16 cellular contexts compared by ENCODE assay signal in genomic region chr18:41206341-41206740, GRCh38.
DNase-seq lines count a peak whose midpoint lies in the region; ATAC-seq, FAIRE-seq and TF ChIP-seq lines count a peak whose summit lies in the region.
"Had no signal": no experiment of that assay in that cellular context is flagged by ENCODE, and none has a peak within 500 bp of the region (broad histone marks: within the 10 kb centered on the region; RNA-seq: fewer than 3 reads in every experiment).

No MANE protein-coding gene starts in this region.

- no peak for TF ChIP-seq EP300 in H1 (IDR thresholded peaks at IDR 0.05; ENCODE audit: borderline replicate concordance in 1 of 2, low read depth in 2 of 2, low read length in 2 of 2)

- CTCF ChIA-PET in H1 (lab: Charles Lee; ENCODE audit: partially characterized antibody), result no interaction called here

- H3K27me3 ChIP-seq in H1 (replicated peaks in 1 of 4; ENCODE audit: control insufficient read depth in 3 of 4, extremely low read depth in 1 of 4, insufficient read depth in 3 of 4, low read length in 3 of 4), result no peaks in the 10 kb centered on the region

- no peak overlapping the region for H4K8ac ChIP-seq in H1 (ENCODE audit: extremely low read depth, insufficient read depth, low read length)

- no peak overlapping the region for H2BK20ac ChIP-seq in H1 (ENCODE audit: low read length)

- intact Hi-C loops in sciatic nerve (cut with DNase I), result no loop called here

- TF ChIP-seq POLR2A in GM12892 (IDR thresholded peaks at IDR 0.05; ENCODE audit: low read depth, low read length) (no peak), H1 (IDR thresholded peaks at IDR 0.05; ENCODE audit: control extremely low read depth in 1 of 2, low read depth in 2 of 2, low read length in 2 of 2) (no peak)

- no peak overlapping the region for H3K9ac ChIP-seq in H1 (replicated peaks in 1 of 4; ENCODE audit: extremely low read depth in 1 of 4, low read depth in 3 of 4, low read length in 3 of 4)

- no peak overlapping the region for H2BK15ac ChIP-seq in H1 (ENCODE audit: low read length)

- 88% methylated on average over 3 of the region's 3 CpGs; no CpG with 5 or more reads in 1 of the 2 experiments for WGBS in H1 (ENCODE audit: extremely low coverage in 1 of 2, insufficient coverage in 1 of 2, insufficient read length in 1 of 2, insufficient replicate concordance in 2 of 2, low coverage in 1 of 2, low lambda C conversion rate in 2 of 2, missing lambda C conversion rate in 1 of 2), 2 experiments

- H3K79me1 ChIP-seq in H1 (ENCODE audit: low read depth, low read length), result no peaks in the 10 kb centered on the region

- no peak overlapping the region for H3K56ac ChIP-seq in H1 (replicated peaks; ENCODE audit: insufficient read length, low read depth, low read length)

- H2AFZ ChIP-seq in H1 (ENCODE audit: low read length), result no peak overlapping the region
- H2AFZ ChIP-seq: GM23338 had no signal

- POLR2A ChIA-PET in H1 (lab: Charles Lee; ENCODE audit: partially characterized antibody), result no interaction called here

- H4K20me1 ChIP-seq in H1 (replicated peaks in 1 of 2; ENCODE audit: control insufficient read depth in 1 of 2, insufficient read depth in 2 of 2, low read length in 2 of 2), result no peaks in the 10 kb centered on the region

- no peak for DNase-seq in D721Med (ENCODE audit: insufficient read length, low spot score)
- DNase-seq in GM12892 (ENCODE audit: insufficient read length), result no peak
- peak; percentile 53 for DNase-seq in NCI-H2171 treated with DMSO at 0.1 percent for 48 hours (lab: John Stamatoyannopoulos, UW)
- no peak for DNase-seq in H1 (ENCODE audit: low read depth in 1 of 2, low spot score in 2 of 2)
- DNase-seq in sciatic nerve (ENCODE audit: low spot score), result no peak
- DNase-seq: C1 segment of cervical spinal cord; Calu3; CD4-positive, alpha-beta T cell; DMS79; H9 had no signal

- H3K4ac ChIP-seq in H1 (replicated peaks; ENCODE audit: insufficient read length, low read depth, low read length), result no peak overlapping the region

- no peak overlapping the region for H2BK12ac ChIP-seq in H1 (ENCODE audit: low read depth, low read length)

- H4K91ac ChIP-seq in H1 (replicated peaks; ENCODE audit: insufficient read length, low read length), result no peak overlapping the region

- no peak overlapping the region for H3K4me3 ChIP-seq in H1 (ENCODE audit: extremely low read depth in 1 of 4, insufficient read depth in 2 of 4, low read depth in 3 of 4, low read length in 4 of 4)
- H3K4me3 ChIP-seq: GM23338 had no signal

- H3K4me2 ChIP-seq in H1 (ENCODE audit: insufficient read depth in 1 of 2, low read depth in 2 of 2, low read length in 2 of 2), result no peak overlapping the region
- H3K4me2 ChIP-seq: GM23338 had no signal

- peak; percentile 44 for FAIRE-seq in D721Med (lab: Jason Lieb, UNC)
- FAIRE-seq in GM12892 (lab: Jason Lieb, UNC), result peak; percentile 30
- no peak for FAIRE-seq in H1 (lab: Jason Lieb, UNC)
- FAIRE-seq: A204.1, GM12891, HepG2 had no signal

- H2AK5ac ChIP-seq in H1 (ENCODE audit: low read depth, low read length), result no peak overlapping the region

- no peaks in the 10 kb centered on the region for H3K36me3 ChIP-seq in H1 (ENCODE audit: control insufficient read depth in 2 of 4, insufficient read depth in 4 of 4, low read length in 3 of 4)

- ATAC-seq in GM21381 (IDR thresholded peaks at IDR 0.05; ENCODE audit: unreplicated experiment) (no peak), HG02798 (IDR thresholded peaks at IDR 0.05; ENCODE audit: poor library complexity, unreplicated experiment) (no peak), sciatic nerve (no peak)
- ATAC-seq: GM23338, HepG2 had no signal

- no peak overlapping the region for H3K27ac ChIP-seq in H1 (ENCODE audit: low read depth, low read length)

- H2BK120ac ChIP-seq in H1 (replicated peaks; ENCODE audit: low read depth, low read length), result peak overlapping the region; percentile 64

- TF ChIP-seq RAD21 in H1 (IDR thresholded peaks at IDR 0.05 in 1 of 2, conservative IDR thresholded peaks at IDR 0.05 in 1 of 2; ENCODE audit: low read depth in 2 of 2, low read length in 2 of 2), result no peak

- no peaks in the 10 kb centered on the region for H3K4me1 ChIP-seq in H1 (replicated peaks in 1 of 4; ENCODE audit: control insufficient read depth in 3 of 4, insufficient read depth in 4 of 4, low read length in 3 of 4)

- no peak overlapping the region for H3K18ac ChIP-seq in H1 (ENCODE audit: extremely low read depth, low read length)

- H3K14ac ChIP-seq in H1 (ENCODE audit: insufficient read length), result no peak overlapping the region

- H3K9me3 ChIP-seq in H1 (ENCODE audit: insufficient read depth in 2 of 2, low read depth in 1 of 2, low read length in 1 of 2), result no peaks in the 10 kb centered on the region

- H3K79me2 ChIP-seq in H1 (ENCODE audit: control insufficient read depth in 1 of 2, insufficient read depth in 2 of 2, low read length in 2 of 2), result no peaks in the 10 kb centered on the region

- H3K23ac ChIP-seq in H1 (ENCODE audit: insufficient read length), result no peak overlapping the region

- no peak for TF ChIP-seq CTCF in D721Med (IDR thresholded peaks at IDR 0.05; ENCODE audit: insufficient read depth, missing control alignments)
- no peak for TF ChIP-seq CTCF in H1 (IDR thresholded peaks at IDR 0.05; ENCODE audit: control extremely low read depth in 1 of 3, insufficient read depth in 1 of 3, low read depth in 1 of 3, low read length in 3 of 3)

- H2BK5ac ChIP-seq in H1 (ENCODE audit: low read depth, low read length), result no peak overlapping the region

- no peaks in the 10 kb centered on the region for H3K23me2 ChIP-seq in H1 (ENCODE audit: low read depth, low read length)

- H4K5ac ChIP-seq in H1 (ENCODE audit: insufficient read length, low read depth, low read length), result no peak overlapping the region

TF ChIP-seq in H1, 55 proteins besides CTCF, POLR2A, EP300 and RAD21:
- no peak for TF ChIP-seq GABPA (IDR thresholded peaks at IDR 0.05; ENCODE audit: borderline replicate concordance, insufficient read depth, low read length)
- TF ChIP-seq SP4 (IDR thresholded peaks at IDR 0.05; ENCODE audit: low read length), result no peak
- TF ChIP-seq ZNF274 (IDR thresholded peaks at IDR 0.05; ENCODE audit: borderline replicate concordance, extremely low read depth, low read length), result no peak
- TF ChIP-seq E2F6 (IDR thresholded peaks at IDR 0.05), result no peak
- TF ChIP-seq MAFK (IDR thresholded peaks at IDR 0.05; ENCODE audit: low read depth, low read length), result no peak
- no peak for TF ChIP-seq RFX5 (IDR thresholded peaks at IDR 0.05; ENCODE audit: borderline replicate concordance, low read depth, low read length)
- no peak for TF ChIP-seq HDAC2 (IDR thresholded peaks at IDR 0.05; ENCODE audit: borderline replicate concordance in 1 of 2, low read depth in 2 of 2, low read length in 2 of 2)
- no peak for TF ChIP-seq TBP (IDR thresholded peaks at IDR 0.05; ENCODE audit: low read depth, low read length)
- no peak for TF ChIP-seq ATF2 (IDR thresholded peaks at IDR 0.05; ENCODE audit: low read length)
- TF ChIP-seq RXRA (IDR thresholded peaks at IDR 0.05; ENCODE audit: insufficient read depth, low read depth, low read length), result no peak
- TF ChIP-seq SIRT6 (IDR thresholded peaks at IDR 0.05; ENCODE audit: low read length), result no peak
- TF ChIP-seq SIX5 (IDR thresholded peaks at IDR 0.05; ENCODE audit: low read depth, low read length), result no peak
- no peak for TF ChIP-seq TCF12 (IDR thresholded peaks at IDR 0.05; ENCODE audit: low read depth, low read length)
- no peak for TF ChIP-seq NANOG (IDR thresholded peaks at IDR 0.05; ENCODE audit: insufficient read depth, low read depth, low read length, poor library complexity, severe bottlenecking)
- no peak for TF ChIP-seq CBX5 (IDR thresholded peaks at IDR 0.05; ENCODE audit: low read depth, low read length)
- no peak for TF ChIP-seq SRF (IDR thresholded peaks at IDR 0.05; ENCODE audit: low read depth, low read length)
TF ChIP-seq in H1: peak in this region for 0.
